Comparison of ENCODE assay signal across 10 cellular contexts in the genomic region with DNA sequence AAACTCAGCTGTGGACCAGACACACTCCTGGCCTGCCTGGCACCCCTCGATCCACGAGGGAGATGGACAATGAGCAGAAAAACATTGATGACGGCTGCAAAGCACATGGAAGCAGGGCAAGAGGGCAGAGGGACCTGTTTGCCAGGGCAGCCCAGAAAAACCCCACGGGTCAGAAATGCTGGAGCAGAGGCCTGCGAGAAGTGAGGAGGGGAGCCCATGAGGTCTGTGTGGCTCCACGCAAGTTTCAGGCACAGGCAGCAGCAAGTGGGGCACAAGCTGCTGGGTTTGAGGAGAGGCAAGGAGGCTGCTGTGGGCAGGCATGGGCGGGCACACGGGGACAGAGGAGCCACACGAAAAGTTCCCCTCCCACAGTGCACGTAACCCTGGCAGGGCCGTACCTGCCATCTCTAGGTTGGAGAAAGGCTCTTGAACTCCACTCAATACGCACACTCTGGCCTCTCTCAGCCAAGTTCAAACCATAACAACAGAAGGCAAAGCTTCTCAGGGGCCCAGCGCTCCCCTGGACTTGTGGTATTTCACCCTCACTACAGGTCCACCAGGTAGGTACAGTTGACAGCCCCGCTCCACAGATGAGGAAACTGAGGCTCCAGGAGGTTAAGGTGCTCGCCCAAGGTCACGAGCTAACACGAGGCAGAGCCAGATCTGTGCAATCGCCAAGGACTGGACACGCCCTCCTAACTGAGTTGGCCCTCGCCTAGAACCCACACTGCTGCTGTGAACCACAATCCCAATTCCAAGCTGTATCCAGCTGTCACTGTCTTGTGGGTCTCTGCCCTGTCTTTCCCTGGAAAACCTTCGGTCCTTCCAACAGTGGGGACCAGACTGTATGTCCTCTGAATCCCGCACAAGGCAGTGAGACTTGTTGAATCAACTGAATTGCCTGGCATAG.
DNase-seq lines count a peak whose midpoint lies in the region; ATAC-seq and TF ChIP-seq lines count a peak whose summit lies in the region.
"Had no signal": no experiment of that assay in that cellular context is flagged by ENCODE, and none has a peak within 500 bp of the region (broad histone marks: within the 10 kb centered on the region; RNA-seq: fewer than 3 reads in every experiment).

No MANE protein-coding gene starts in this region.

- no peak overlapping the region for H4K12ac ChIP-seq in trophoblast cell (ENCODE audit: low read depth, low read length)

- no peak overlapping the region for H3K14ac ChIP-seq in trophoblast cell (ENCODE audit: low read length)

- H3K27me3 ChIP-seq in Caco-2 (replicated peaks; ENCODE audit: control insufficient read depth, insufficient read depth, low read length) (no peaks in the 10 kb centered on the region), Peyer's patch (no peaks in the 10 kb centered on the region), trophoblast cell (ENCODE audit: insufficient read depth, low read length) (no peaks in the 10 kb centered on the region)
- H3K27me3 ChIP-seq: ovary had no signal

- H3K36me3 ChIP-seq in Caco-2 (ENCODE audit: control insufficient read depth, insufficient read depth, low read length) (peaks cover 15% of the 10 kb centered on the region), Peyer's patch (peaks cover 0 to 7% (median 0%) of the 10 kb centered on the region in 3 donors), trophoblast cell (ENCODE audit: control insufficient read depth in 1 of 2, insufficient read depth in 2 of 2, low read length in 2 of 2) (peaks cover 42 to 45% of the 10 kb centered on the region in 2 experiments)
- H3K36me3 ChIP-seq: ovary had no signal

- DNase-seq in Caco-2 (peak in 1 of 2 experiments; percentile 46), Peyer's patch (peak in 1 of 3 donors; percentile 53), left cardiac atrium (peak; percentile 20), trophoblast cell (no peak), dermis blood vessel endothelial cell (no peak), cortex of kidney (lab: John Stamatoyannopoulos, UW) (no peak)
- no peak for DNase-seq in stimulated activated CD8-positive, alpha-beta memory T cell treated with anti-CD3 and anti-CD28 coated beads, Interleukin-4, amount 100 ng/mL, for 48 hours
- DNase-seq: NCI-H82 had no signal

- intact Hi-C loops in Caco-2 (cut with micrococcal nuclease; ENCODE audit: unreplicated experiment) (loop anchor here (5.0 kb wide), 1 partner anchor 105 kb away; no protein-coding TSS in a partner anchor), left cardiac atrium (cut with DNase I) (no loop called here)

- peaks cover 19% of the 10 kb centered on the region for H3K79me1 ChIP-seq in trophoblast cell (ENCODE audit: low read length)

- H3K4ac ChIP-seq in trophoblast cell (ENCODE audit: low read depth, low read length): peak overlapping the region; percentile 61

- POLR2A ChIA-PET in Caco-2 (lab: Charles Lee): no interaction called here

- peaks cover 60% of the 10 kb centered on the region for H3K4me1 Mint-ChIP-seq in Caco-2 (ENCODE audit: low read depth, unreplicated experiment)

- no peak overlapping the region for H3K4me2 ChIP-seq in trophoblast cell (ENCODE audit: low read length)

- H3K27ac Mint-ChIP-seq in Caco-2 (ENCODE audit: unreplicated experiment): peak overlapping the region; percentile 93

- ATAC-seq in left cardiac atrium (no peak), HG03159 (IDR thresholded peaks at IDR 0.05; ENCODE audit: unreplicated experiment) (no peak)

- H3K9ac ChIP-seq in trophoblast cell (ENCODE audit: low read length): peak overlapping the region; percentile 8

- peaks cover 37% of the 10 kb centered on the region for H3K36me3 Mint-ChIP-seq in Caco-2 (ENCODE audit: insufficient read depth, unreplicated experiment)

- H3K4me1 ChIP-seq in Caco-2 (peaks cover 84% of the 10 kb centered on the region), Peyer's patch (peaks cover 5 to 98% (median 29%) of the 10 kb centered on the region in 4 donors), trophoblast cell (ENCODE audit: control insufficient read depth in 1 of 2, insufficient read depth in 2 of 2, low read length in 2 of 2) (peaks cover 50 to 54% of the 10 kb centered on the region in 2 experiments)

- H3K9me3 ChIP-seq in Caco-2 (no peaks in the 10 kb centered on the region), Peyer's patch (no peaks in the 10 kb centered on the region), trophoblast cell (ENCODE audit: insufficient read depth, low read depth, low read length) (peaks cover 7% of the 10 kb centered on the region)
- H3K9me3 ChIP-seq: ovary had no signal

- no peak overlapping the region for H3K18ac ChIP-seq in trophoblast cell (ENCODE audit: low read length)

- peak overlapping the region; percentile 25 for H3K4me3 Mint-ChIP-seq in Caco-2 (ENCODE audit: unreplicated experiment)

- H2AFZ ChIP-seq in trophoblast cell (ENCODE audit: insufficient read depth, low read length, poor library complexity): no peak overlapping the region

- H4K8ac ChIP-seq in trophoblast cell (ENCODE audit: low read depth, low read length): no peak overlapping the region

- no peak overlapping the region for H3K23ac ChIP-seq in trophoblast cell (ENCODE audit: low read length)

- H2BK12ac ChIP-seq in trophoblast cell (ENCODE audit: low read length): no peak overlapping the region

- H2BK120ac ChIP-seq in trophoblast cell (ENCODE audit: insufficient read depth, low read length, poor library complexity): no peak overlapping the region

- CTCF ChIA-PET in Caco-2 (lab: Charles Lee): interaction anchor here (0.9 kb wide), 1 partner anchor 23 kb away, joined by 3 read pairs; no protein-coding TSS in a partner anchor

- H3K27ac ChIP-seq in Peyer's patch (peak overlapping the region in 3 of 4 donors; percentile 71 to 95 (median 93)), trophoblast cell (ENCODE audit: low read depth, low read length) (no peak overlapping the region)

- H3K27me3 Mint-ChIP-seq in Caco-2 (ENCODE audit: insufficient read depth, unreplicated experiment): no peaks in the 10 kb centered on the region

- H3K9me3 Mint-ChIP-seq in Caco-2 (ENCODE audit: unreplicated experiment): no peaks in the 10 kb centered on the region

- no peak for TF ChIP-seq POLR2A in Peyer's patch (IDR thresholded peaks at IDR 0.05)

- no CpG with 5 or more reads among the region's 22 CpGs for WGBS in trophoblast cell (ENCODE audit: extremely low coverage, insufficient coverage, insufficient read length)

- no peak overlapping the region for H2BK5ac ChIP-seq in trophoblast cell (ENCODE audit: low read depth, low read length, poor library complexity)

- TF ChIP-seq CTCF in Caco-2 (IDR thresholded peaks at IDR 0.05; ENCODE audit: insufficient read depth in 1 of 2, low read depth in 1 of 2, low read length in 1 of 2, severe bottlenecking in 1 of 2, unreplicated experiment in 1 of 2) (no peak), Peyer's patch (IDR thresholded peaks at IDR 0.05) (no peak)

- H4K91ac ChIP-seq in trophoblast cell (ENCODE audit: low read depth, low read length): no peak overlapping the region

- H3K4me3 ChIP-seq in Caco-2 (ENCODE audit: low read depth, low read length): peak overlapping the region; percentile 42
- no peak overlapping the region for H3K4me3 ChIP-seq in Peyer's patch
- no peak overlapping the region for H3K4me3 ChIP-seq in trophoblast cell (ENCODE audit: low read depth, low read length)
- H3K4me3 ChIP-seq: ovary had no signal

- BruUV-seq in Caco-2 (replicated peaks; lab: Mats Ljungman, UMichigan): no TSS peak

- peaks cover 53% of the 10 kb centered on the region for H3K79me2 ChIP-seq in trophoblast cell (ENCODE audit: control insufficient read depth, insufficient read depth, low read length, poor library complexity)

- peak overlapping the region; percentile 25 for H2AK5ac ChIP-seq in trophoblast cell (ENCODE audit: low read length)
